ENCODE assay signal across 20 cellular contexts in the genomic region with DNA sequence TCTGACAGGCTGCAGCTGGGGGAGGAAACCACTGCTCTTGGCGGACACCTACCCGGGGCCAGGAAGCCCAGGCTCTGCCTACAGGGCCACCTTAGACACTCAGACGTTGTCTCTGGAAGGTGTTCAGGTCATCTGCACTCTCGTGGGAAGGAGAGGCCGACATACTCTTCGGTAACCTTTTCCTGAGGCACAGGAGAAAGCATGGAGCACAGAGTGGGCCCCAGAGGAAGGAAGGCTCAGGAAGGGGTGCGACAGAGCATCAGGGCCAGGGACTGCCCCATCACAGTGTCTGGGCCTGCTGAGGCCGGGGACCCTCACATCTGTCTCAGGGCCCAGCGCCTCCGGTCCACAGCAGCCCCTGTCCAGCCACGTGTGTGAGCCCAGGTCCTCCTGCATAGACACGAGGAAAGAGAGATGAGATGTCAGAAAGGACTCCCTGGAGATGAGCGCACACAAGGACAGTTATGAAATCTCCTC. TPM values are rescaled to one million over a fixed set of nuclear protein-coding genes. Genes with fewer than 3 reads are reported as not detected.
DNase-seq lines count a peak whose midpoint lies in the region; ATAC-seq and TF ChIP-seq lines count a peak whose summit lies in the region.
"Had no signal": no experiment of that assay in that cellular context is flagged by ENCODE, and none has a peak within 500 bp of the region (broad histone marks: within the 10 kb centered on the region; RNA-seq: fewer than 3 reads in every experiment).

No MANE protein-coding gene starts in this region.

- TF ChIP-seq POLR2A in spleen (IDR thresholded peaks at IDR 0.05): no peak

- H3K4ac ChIP-seq in mesenchymal stem cell (ENCODE audit: low read depth in 1 of 2, low read length in 2 of 2): no peak overlapping the region

- H2AK5ac ChIP-seq in mesenchymal stem cell (ENCODE audit: low read length, severe bottlenecking): no peak overlapping the region

- intact Hi-C loops in spleen (cut with DNase I; ENCODE audit: low total_unique reads): no loop called here

- H3F3A ChIP-seq in GM23248 (ENCODE audit: insufficient read depth): peaks cover 20% of the 10 kb centered on the region

- H3K9ac ChIP-seq in GM23248 (peak overlapping the region; percentile 50), mesenchymal stem cell (ENCODE audit: low read length) (peak overlapping the region; percentile 34)
- H3K9ac ChIP-seq: KMS-11 had no signal

- no peaks in the 10 kb centered on the region for H3K9me3 ChIP-seq in GM23248 (ENCODE audit: low read depth)
- H3K9me3 ChIP-seq in mesenchymal stem cell (ENCODE audit: control insufficient read depth, low read length): no peaks in the 10 kb centered on the region
- no peaks in the 10 kb centered on the region for H3K9me3 ChIP-seq in spleen
- H3K9me3 ChIP-seq: SJSA1 had no signal

- in situ Hi-C loops in GM23248 (cut with MboI): no loop called here

- no peak overlapping the region for H2BK120ac ChIP-seq in mesenchymal stem cell (ENCODE audit: low read depth, low read length)

- H3K4me3 ChIP-seq in GM23248: no peak overlapping the region
- no peak overlapping the region for H3K4me3 ChIP-seq in coronary artery
- H3K4me3 ChIP-seq in mesenchymal stem cell (ENCODE audit: insufficient read depth in 1 of 2, low read depth in 1 of 2, low read length in 2 of 2): peak overlapping the region in 1 of 2 experiments; percentile 50
- no peak overlapping the region for H3K4me3 ChIP-seq in spleen
- H3K4me3 ChIP-seq: hepatocyte, SJSA1, smooth muscle cell had no signal

- no peaks in the 10 kb centered on the region for H3K79me2 ChIP-seq in GM23248 (ENCODE audit: insufficient read depth)
- H3K79me2 ChIP-seq: hepatocyte had no signal

- H2BK12ac ChIP-seq in mesenchymal stem cell (ENCODE audit: low read length in 2 of 2): no peak overlapping the region

- peak overlapping the region; percentile 53 for H2AFZ ChIP-seq in GM23248
- H2AFZ ChIP-seq in mesenchymal stem cell (ENCODE audit: low read depth, low read length): no peak overlapping the region
- H2AFZ ChIP-seq: hepatocyte had no signal

- H3K18ac ChIP-seq in mesenchymal stem cell (ENCODE audit: low read depth in 1 of 2, low read length in 2 of 2): no peak overlapping the region

- no peak overlapping the region for H2BK5ac ChIP-seq in mesenchymal stem cell (ENCODE audit: low read depth, low read length, poor library complexity, severe bottlenecking)

- H3K4me2 ChIP-seq in GM23248 (ENCODE audit: unreplicated experiment) (peak overlapping the region; percentile 73), mesenchymal stem cell (ENCODE audit: low read length, poor library complexity, severe bottlenecking) (no peak overlapping the region)
- H3K4me2 ChIP-seq: hepatocyte, KMS-11, smooth muscle cell had no signal

- no peak overlapping the region for H3K23ac ChIP-seq in mesenchymal stem cell (ENCODE audit: low read length in 2 of 2)

- TF ChIP-seq CTCF in coronary artery (IDR thresholded peaks at IDR 0.05) (no peak), spleen (IDR thresholded peaks at IDR 0.05 in 8 of 11, conservative IDR thresholded peaks at IDR 0.05 in 3 of 11) (no peak)

- peak overlapping the region; percentile 55 for H3K27ac ChIP-seq in GM23248
- H3K27ac ChIP-seq in coronary artery: peak overlapping the region in 1 of 2 donors; percentile 60
- no peak overlapping the region for H3K27ac ChIP-seq in mesenchymal stem cell (ENCODE audit: low read length, poor library complexity, severe bottlenecking)
- H3K27ac ChIP-seq in spleen: peak overlapping the region in 5 of 8 donors; percentile 23 to 56 (median 40)
- H3K27ac ChIP-seq: hepatocyte, KMS-11, SJSA1 had no signal

- H4K8ac ChIP-seq in mesenchymal stem cell (ENCODE audit: low read length): no peak overlapping the region

- H3K9me2 ChIP-seq in GM23248 (ENCODE audit: insufficient read depth): no peaks in the 10 kb centered on the region

- H3K4me1 ChIP-seq in GM23248 (ENCODE audit: insufficient read depth): peaks cover 27% of the 10 kb centered on the region
- H3K4me1 ChIP-seq in mesenchymal stem cell (ENCODE audit: control insufficient read depth, insufficient read depth, low read depth, low read length): no peaks in the 10 kb centered on the region
- peaks cover 0 to 4% (median 0%) of the 10 kb centered on the region in 6 donors for H3K4me1 ChIP-seq in spleen
- H3K4me1 ChIP-seq: SJSA1 had no signal

- no peak overlapping the region for H3K14ac ChIP-seq in mesenchymal stem cell (ENCODE audit: low read length in 2 of 2)

- H4K20me1 ChIP-seq in GM23248 (ENCODE audit: insufficient read depth): no peaks in the 10 kb centered on the region

- no peak overlapping the region for H4K91ac ChIP-seq in mesenchymal stem cell (ENCODE audit: low read length)

- 78 to 82% methylated on average over 13 of the region's 13 CpGs for WGBS in GM23248 (ENCODE audit: low coverage in 1 of 2, low lambda C conversion rate in 2 of 2, missing lambda C conversion rate in 2 of 2), 2 experiments
- 88% methylated on average over 12 of the region's 13 CpGs for whole genome bisulfite sequencing in mesenchymal stem cell
- WGBS in spleen, 5 donors: 75 to 81% (median 79%) methylated on average over 11 to 13 of the region's 13 CpGs

- H2BK15ac ChIP-seq in mesenchymal stem cell (ENCODE audit: low read depth, poor library complexity, severe bottlenecking): no peak overlapping the region

- H3K79me1 ChIP-seq in mesenchymal stem cell (replicated peaks; ENCODE audit: low read length, poor library complexity, severe bottlenecking): no peaks in the 10 kb centered on the region

- ATAC-seq in HG02938 (IDR thresholded peaks at IDR 0.05; ENCODE audit: unreplicated experiment): no peak
- ATAC-seq: activated CD8-positive, alpha-beta T cell treated with anti-CD3 and anti-CD28 coated beads for 36 hours; PC-3 had no signal

- peak; percentile 45 for DNase-seq in GM23248
- DNase-seq in coronary artery (ENCODE audit: low spot score): peak; percentile 69
- no peak for DNase-seq in mesenchymal stem cell
- peak; percentile 56 for DNase-seq in spleen
- no peak for DNase-seq in KG1 (lab: John Stamatoyannopoulos, UW)
- no peak for DNase-seq in epidermal melanocyte (ENCODE audit: insufficient read length, low spot score)
- DNase-seq in hypothalamus (lab: John Stamatoyannopoulos, UW): no peak
- DNase-seq: activated B cell treated with CpG ODN at 0.5 μM for 24 hours; activated CD8-positive, alpha-beta T cell treated with anti-CD3 and anti-CD28 coated beads for 36 hours; CD4-positive, alpha-beta memory T cell; effector CD8-positive, alpha-beta T cell; NCI-H1048; NCI-H69; nucleus accumbens; PC-3 had no signal

- H3K36me3 ChIP-seq in GM23248 (ENCODE audit: low read depth) (no peaks in the 10 kb centered on the region), mesenchymal stem cell (ENCODE audit: control insufficient read depth in 1 of 2, insufficient read depth in 2 of 2, low read depth in 1 of 2, low read length in 2 of 2) (no peaks in the 10 kb centered on the region), spleen (no peaks in the 10 kb centered on the region)
- H3K36me3 ChIP-seq: SJSA1 had no signal

- H3K27me3 ChIP-seq in GM23248 (replicated peaks; ENCODE audit: insufficient read depth): no peaks in the 10 kb centered on the region
- H3K27me3 ChIP-seq in mesenchymal stem cell (ENCODE audit: control insufficient read depth in 1 of 2, insufficient read depth in 1 of 2, low read length in 2 of 2): peaks cover 0 to 22% of the 10 kb centered on the region in 2 experiments
- peaks cover 0 to 1% (median 0%) of the 10 kb centered on the region in 7 donors for H3K27me3 ChIP-seq in spleen (replicated peaks in 1 of 7)
- H3K27me3 ChIP-seq: hepatocyte, SJSA1 had no signal

RNA-seq across cellular contexts. Expression of gene TUB, which starts 18.2 kb away (rescaled TPM):
- total RNA-seq in GM23248 (2014; rRNA removed; shearing (Covaris generic)): 12.3 and 12.9 TPM in 2 replicates
- polyA plus RNA-seq in GM23248 (2016; fragmentation: Nextera tagmentation; extraction: Ambion mirVana) (3.3 and 3.8 TPM in 2 replicates), spleen (under 1 TPM; 0.17 to 0.42 (median 0.21) TPM)
- polyA plus RNA-seq in mesenchymal stem cell (2013, experiment 1 of 2): 1.9 TPM
- 1.9 TPM for polyA plus RNA-seq in mesenchymal stem cell (2013, experiment 2 of 2)
- 1 to 10 TPM; 1.4 to 3.2 (median 2.1) TPM for total RNA-seq in spleen
- total RNA-seq: activated B cell treated with CpG ODN at 0.5 μM for 24 hours had no signal

Comparison
In these comparisons a context has a peak if more than half of its experiments do, and no peak if none do; other contexts are left out.
1. DNase-seq: peak in GM23248 (single experiment), coronary artery (single experiment) and spleen (single experiment); none in mesenchymal stem cell (single experiment), KG1 (single experiment), epidermal melanocyte (single experiment) and hypothalamus (0 of 51).